ENCODE assay signal across 14 cellular contexts in the genomic region with DNA sequence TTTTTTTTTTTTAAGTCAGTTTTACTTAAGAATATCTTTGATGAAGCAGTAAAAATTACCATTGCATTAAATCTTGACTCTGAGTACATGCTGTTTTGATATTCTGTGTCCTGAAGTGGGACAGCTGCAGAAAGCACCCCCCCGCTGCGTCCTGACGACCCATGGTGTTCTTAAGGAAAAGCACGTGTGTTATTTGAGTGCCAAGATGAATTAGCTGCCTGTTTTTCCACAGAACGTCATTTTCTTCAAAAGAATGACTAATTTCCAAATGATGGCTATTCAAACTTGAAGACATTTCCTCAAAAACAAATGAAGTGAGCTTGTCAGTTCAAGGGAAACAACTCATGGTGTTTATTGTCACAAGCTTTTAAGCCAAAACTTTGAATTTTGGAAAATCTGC.
DNase-seq lines count a peak whose midpoint lies in the region; ATAC-seq and TF ChIP-seq lines count a peak whose summit lies in the region.
"Had no signal": no experiment of that assay in that cellular context is flagged by ENCODE, and none has a peak within 500 bp of the region (broad histone marks: within the 10 kb centered on the region; RNA-seq: fewer than 3 reads in every experiment).

No MANE protein-coding gene starts in this region.

- H3K4me3 ChIP-seq in foreskin fibroblast (ENCODE audit: low read depth in 1 of 2, low read length in 2 of 2), result no peak overlapping the region
- H3K4me3 ChIP-seq in retinal pigment epithelial cell (ENCODE audit: low read length), result no peak overlapping the region
- H3K4me3 ChIP-seq: right lobe of liver had no signal

- no peak for TF ChIP-seq CTCF in foreskin fibroblast (IDR thresholded peaks at IDR 0.05; ENCODE audit: low read depth, low read length)
- no peak for TF ChIP-seq CTCF in retinal pigment epithelial cell (conservative IDR thresholded peaks at IDR 0.05; ENCODE audit: low read depth, low read length)

- no peak for ATAC-seq in GM21619 (IDR thresholded peaks at IDR 0.05; ENCODE audit: unreplicated experiment)
- no peak for ATAC-seq in HG02610 (IDR thresholded peaks at IDR 0.05; ENCODE audit: unreplicated experiment)
- ATAC-seq: natural killer cell treated with Interleukin-12 subunit alpha and Interleukin-12 subunit beta and Interleukin-15 and Interleukin-18, amount 100 ng/mL, for 72 hours; right lobe of liver; stimulated activated naive CD8-positive, alpha-beta T cell treated with anti-CD3 and anti-CD28 coated beads, Interleukin-15, Interleukin-2, amounts not matched to agents 100 U/mL and 50 U/mL, for 24 hours had no signal

- DNase-seq in COLO829 (ENCODE audit: low spot score) (peak; percentile 51), astrocyte of the hippocampus (ENCODE audit: low read depth, low spot score) (peak; percentile 39), foreskin fibroblast (peak; percentile 53 to 72), retinal pigment epithelial cell (ENCODE audit: low read depth) (peak; percentile 53), retina (no peak), GF-D8 (lab: John Stamatoyannopoulos, UW) (no peak)
- DNase-seq: activated CD4-positive, alpha-beta memory T cell treated with anti-CD3 and anti-CD28 coated beads for 36 hours; H9; NCI-H2171; right lobe of liver; stimulated activated naive CD8-positive, alpha-beta T cell treated with anti-CD3 and anti-CD28 coated beads, Interleukin-15, Interleukin-2, amounts not matched to agents 100 U/mL and 50 U/mL, for 24 hours had no signal

Comparison
In these comparisons a context has a peak if more than half of its experiments do, and no peak if none do; other contexts are left out.
1. DNase-seq: peak in COLO829 (single experiment), astrocyte of the hippocampus (single experiment), foreskin fibroblast (2 of 2) and retinal pigment epithelial cell (single experiment); none in retina (single experiment) and GF-D8 (single experiment).